In the genomic region with DNA sequence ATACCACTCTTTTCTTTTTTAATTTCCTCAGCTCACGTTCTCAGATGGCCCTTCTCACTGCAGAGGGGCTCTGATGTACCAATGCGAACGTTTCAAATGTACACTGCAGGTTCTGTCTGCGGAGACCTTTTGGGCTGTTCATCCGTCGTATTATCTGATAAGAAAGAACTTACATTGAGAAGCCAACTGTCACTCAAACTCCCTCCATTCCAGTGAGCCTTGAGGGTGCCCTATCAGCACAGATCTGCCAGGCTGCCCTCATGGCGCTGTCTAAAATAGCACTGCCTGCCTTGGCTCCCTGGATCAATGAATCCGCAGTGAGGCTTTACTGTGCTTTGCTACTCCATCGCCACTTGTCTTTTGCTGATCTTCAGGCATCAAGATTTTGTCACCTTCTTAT, we compare ENCODE assay signal across 1 cellular context.
TF ChIP-seq lines count a peak whose summit lies in the region.

No MANE protein-coding gene starts in this region.

TF ChIP-seq in GM23338, 12 proteins besides CTCF, POLR2A, EP300 and RAD21 (continued from another document):
- TF ChIP-seq, protein P1, sequence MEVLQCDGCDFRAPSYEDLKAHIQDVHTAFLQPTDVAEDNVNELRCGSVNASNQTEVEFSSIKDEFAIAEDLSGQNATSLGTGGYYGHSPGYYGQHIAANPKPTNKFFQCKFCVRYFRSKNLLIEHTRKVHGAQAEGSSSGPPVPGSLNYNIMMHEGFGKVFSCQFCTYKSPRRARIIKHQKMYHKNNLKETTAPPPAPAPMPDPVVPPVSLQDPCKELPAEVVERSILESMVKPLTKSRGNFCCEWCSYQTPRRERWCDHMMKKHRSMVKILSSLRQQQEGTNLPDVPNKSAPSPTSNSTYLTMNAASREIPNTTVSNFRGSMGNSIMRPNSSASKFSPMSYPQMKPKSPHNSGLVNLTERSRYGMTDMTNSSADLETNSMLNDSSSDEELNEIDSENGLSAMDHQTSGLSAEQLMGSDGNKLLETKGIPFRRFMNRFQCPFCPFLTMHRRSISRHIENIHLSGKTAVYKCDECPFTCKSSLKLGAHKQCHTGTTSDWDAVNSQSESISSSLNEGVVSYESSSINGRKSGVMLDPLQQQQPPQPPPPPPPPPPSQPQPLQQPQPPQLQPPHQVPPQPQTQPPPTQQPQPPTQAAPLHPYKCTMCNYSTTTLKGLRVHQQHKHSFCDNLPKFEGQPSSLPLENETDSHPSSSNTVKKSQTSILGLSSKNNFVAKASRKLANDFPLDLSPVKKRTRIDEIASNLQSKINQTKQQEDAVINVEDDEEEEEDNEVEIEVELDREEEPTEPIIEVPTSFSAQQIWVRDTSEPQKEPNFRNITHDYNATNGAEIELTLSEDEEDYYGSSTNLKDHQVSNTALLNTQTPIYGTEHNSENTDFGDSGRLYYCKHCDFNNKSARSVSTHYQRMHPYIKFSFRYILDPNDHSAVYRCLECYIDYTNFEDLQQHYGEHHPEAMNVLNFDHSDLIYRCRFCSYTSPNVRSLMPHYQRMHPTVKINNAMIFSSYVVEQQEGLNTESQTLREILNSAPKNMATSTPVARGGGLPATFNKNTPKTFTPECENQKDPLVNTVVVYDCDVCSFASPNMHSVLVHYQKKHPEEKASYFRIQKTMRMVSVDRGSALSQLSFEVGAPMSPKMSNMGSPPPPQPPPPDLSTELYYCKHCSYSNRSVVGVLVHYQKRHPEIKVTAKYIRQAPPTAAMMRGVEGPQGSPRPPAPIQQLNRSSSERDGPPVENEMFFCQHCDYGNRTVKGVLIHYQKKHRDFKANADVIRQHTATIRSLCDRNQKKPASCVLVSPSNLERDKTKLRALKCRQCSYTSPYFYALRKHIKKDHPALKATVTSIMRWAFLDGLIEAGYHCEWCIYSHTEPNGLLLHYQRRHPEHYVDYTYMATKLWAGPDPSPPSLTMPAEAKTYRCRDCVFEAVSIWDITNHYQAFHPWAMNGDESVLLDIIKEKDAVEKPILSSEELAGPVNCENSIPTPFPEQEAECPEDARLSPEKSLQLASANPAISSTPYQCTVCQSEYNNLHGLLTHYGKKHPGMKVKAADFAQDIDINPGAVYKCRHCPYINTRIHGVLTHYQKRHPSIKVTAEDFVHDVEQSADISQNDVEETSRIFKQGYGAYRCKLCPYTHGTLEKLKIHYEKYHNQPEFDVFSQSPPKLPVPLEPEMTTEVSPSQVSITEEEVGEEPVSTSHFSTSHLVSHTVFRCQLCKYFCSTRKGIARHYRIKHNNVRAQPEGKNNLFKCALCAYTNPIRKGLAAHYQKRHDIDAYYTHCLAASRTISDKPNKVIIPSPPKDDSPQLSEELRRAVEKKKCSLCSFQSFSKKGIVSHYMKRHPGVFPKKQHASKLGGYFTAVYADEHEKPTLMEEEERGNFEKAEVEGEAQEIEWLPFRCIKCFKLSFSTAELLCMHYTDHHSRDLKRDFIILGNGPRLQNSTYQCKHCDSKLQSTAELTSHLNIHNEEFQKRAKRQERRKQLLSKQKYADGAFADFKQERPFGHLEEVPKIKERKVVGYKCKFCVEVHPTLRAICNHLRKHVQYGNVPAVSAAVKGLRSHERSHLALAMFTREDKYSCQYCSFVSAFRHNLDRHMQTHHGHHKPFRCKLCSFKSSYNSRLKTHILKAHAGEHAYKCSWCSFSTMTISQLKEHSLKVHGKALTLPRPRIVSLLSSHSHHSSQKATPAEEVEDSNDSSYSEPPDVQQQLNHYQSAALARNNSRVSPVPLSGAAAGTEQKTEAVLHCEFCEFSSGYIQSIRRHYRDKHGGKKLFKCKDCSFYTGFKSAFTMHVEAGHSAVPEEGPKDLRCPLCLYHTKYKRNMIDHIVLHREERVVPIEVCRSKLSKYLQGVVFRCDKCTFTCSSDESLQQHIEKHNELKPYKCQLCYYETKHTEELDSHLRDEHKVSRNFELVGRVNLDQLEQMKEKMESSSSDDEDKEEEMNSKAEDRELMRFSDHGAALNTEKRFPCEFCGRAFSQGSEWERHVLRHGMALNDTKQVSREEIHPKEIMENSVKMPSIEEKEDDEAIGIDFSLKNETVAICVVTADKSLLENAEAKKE (CRISPR knock-in tag; IDR thresholded peaks at IDR 0.05) = no peak
